In the genomic region with DNA sequence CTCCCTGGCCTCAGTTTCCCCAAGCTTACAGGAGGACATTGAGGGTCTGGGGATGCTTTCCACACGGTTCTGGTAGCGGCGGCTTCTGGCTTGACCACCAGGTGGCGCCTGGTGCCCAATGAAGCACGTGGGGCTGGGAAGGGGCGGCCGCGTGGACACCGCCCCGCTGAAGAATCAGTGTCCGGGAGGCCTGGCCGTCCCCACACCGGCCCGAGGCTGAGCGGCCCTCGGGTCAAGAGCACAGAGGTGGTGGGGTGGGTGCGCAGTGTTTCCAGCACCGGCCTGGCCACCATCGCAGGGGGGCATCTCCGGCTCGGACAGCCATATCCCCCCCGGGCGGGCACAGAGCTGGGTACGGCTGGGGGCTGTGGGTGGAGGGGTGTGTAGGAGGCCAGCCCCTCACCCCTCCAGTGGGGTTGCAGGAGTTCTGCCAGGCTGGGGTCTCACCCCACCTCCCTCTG, we compare ENCODE assay signal across 8 cellular contexts. TPM values are rescaled to one million over a fixed set of nuclear protein-coding genes. Genes with fewer than 3 reads are reported as not detected.
DNase-seq lines count a peak whose midpoint lies in the region; ATAC-seq, FAIRE-seq and TF ChIP-seq lines count a peak whose summit lies in the region.

No MANE protein-coding gene starts in this region.

- TF ChIP-seq EP300 in upper lobe of left lung (IDR thresholded peaks at IDR 0.05) = no peak

- no peak for TF ChIP-seq POLR2A in upper lobe of left lung (IDR thresholded peaks at IDR 0.05)

- TF ChIP-seq CTCF in AG04449 (IDR thresholded peaks at IDR 0.05; ENCODE audit: insufficient read depth, low read length, missing control alignments) (peak; percentile 91), GM20000 (IDR thresholded peaks at IDR 0.05; ENCODE audit: extremely low read depth, missing control alignments) (peak; percentile 90), RWPE2 (IDR thresholded peaks at IDR 0.05; ENCODE audit: poor library complexity, severe bottlenecking) (peak; percentile 94), upper lobe of left lung (IDR thresholded peaks at IDR 0.05) (peak; percentile 85 to 97 (median 95))

- no peak for FAIRE-seq in frontal cortex (lab: Jason Lieb, UNC)

- no peaks in the 10 kb centered on the region for H3K4me1 ChIP-seq in RWPE2 (ENCODE audit: insufficient read depth, poor library complexity, severe bottlenecking)
- H3K4me1 ChIP-seq in upper lobe of left lung = peaks cover 4 to 8% (median 6%) of the 10 kb centered on the region in 4 donors

- DNase-seq in AG04449 (ENCODE audit: low read depth, low spot score) = no peak
- DNase-seq in GM20000 (ENCODE audit: low spot score) = peak; percentile 91
- DNase-seq in RWPE2 (ENCODE audit: low spot score) = no peak
- DNase-seq in activated gamma-delta T cell (lab: John Stamatoyannopoulos, UW) = peak; percentile 40
- peak; percentile 90 to 96 for DNase-seq in frontal cortex (ENCODE audit: low spot score in 2 of 2)
- DNase-seq in pons (ENCODE audit: low spot score) = peak; percentile 38
- DNase-seq in upper lobe of left lung = peak; percentile 74 to 92

- POLR2A ChIA-PET in AG04449 (lab: Yijun Ruan, JAX) = no interaction called here

- ATAC-seq in RWPE2 (ENCODE audit: low read depth) (peak; percentile 40), upper lobe of left lung (ENCODE audit: low FRiP score in 2 of 2) (peak; percentile 32 to 68), HG03442 (IDR thresholded peaks at IDR 0.05; ENCODE audit: unreplicated experiment) (no peak)

- H3K9me3 ChIP-seq in RWPE2 (ENCODE audit: severe bottlenecking) (no peaks in the 10 kb centered on the region), upper lobe of left lung (no peaks in the 10 kb centered on the region)

- H3K27ac ChIP-seq in RWPE2 (ENCODE audit: poor library complexity, severe bottlenecking) (no peak overlapping the region), upper lobe of left lung (no peak overlapping the region)

- CTCF ChIA-PET in AG04449 (lab: Yijun Ruan, JAX) = interaction anchor here (0.8 to 11.6 kb wide), 31 partner anchors 9 to 421 kb away, joined by 3 to 345 read pairs (median 4); partner anchors contain the start of genes CDPF1, GTSE1 and TTC38

- WGBS in upper lobe of left lung, 2 donors = 37 to 40% methylated on average over 1 to 11 of the region's 24 CpGs

- no peaks in the 10 kb centered on the region for H3K36me3 ChIP-seq in RWPE2 (ENCODE audit: low read depth)
- H3K36me3 ChIP-seq in upper lobe of left lung = no peaks in the 10 kb centered on the region

- H3K4me3 ChIP-seq in AG04449 (ENCODE audit: low read depth, low read length) = no peak overlapping the region
- no peak overlapping the region for H3K4me3 ChIP-seq in RWPE2 (ENCODE audit: severe bottlenecking)
- peak overlapping the region in 1 of 4 donors; percentile 7 for H3K4me3 ChIP-seq in upper lobe of left lung

- H3K27me3 ChIP-seq in RWPE2 (ENCODE audit: insufficient read depth, poor library complexity, severe bottlenecking) (no peaks in the 10 kb centered on the region), upper lobe of left lung (no peaks in the 10 kb centered on the region)

RNA-seq across cellular contexts. Expression of gene PPARA, which starts 27.8 kb away (rescaled TPM):
- total RNA-seq in frontal cortex = 4.9 TPM
- 10 to 100 TPM; 10.2 to 27.0 (median 20.9) TPM for total RNA-seq in upper lobe of left lung

Comparison
In these comparisons a context has a peak if more than half of its experiments do, and no peak if none do; other contexts are left out.
1. DNase-seq: peak in GM20000 (single experiment), activated gamma-delta T cell (single experiment), frontal cortex (2 of 2), pons (single experiment) and upper lobe of left lung (2 of 2); none in AG04449 (single experiment) and RWPE2 (single experiment).
2. Peak in every context shown above with its lines, with median percentiles within 50 percentile points of each other: CTCF ChIP-seq.